Comparison of ENCODE assay signal across 32 cellular contexts in the genomic region with DNA sequence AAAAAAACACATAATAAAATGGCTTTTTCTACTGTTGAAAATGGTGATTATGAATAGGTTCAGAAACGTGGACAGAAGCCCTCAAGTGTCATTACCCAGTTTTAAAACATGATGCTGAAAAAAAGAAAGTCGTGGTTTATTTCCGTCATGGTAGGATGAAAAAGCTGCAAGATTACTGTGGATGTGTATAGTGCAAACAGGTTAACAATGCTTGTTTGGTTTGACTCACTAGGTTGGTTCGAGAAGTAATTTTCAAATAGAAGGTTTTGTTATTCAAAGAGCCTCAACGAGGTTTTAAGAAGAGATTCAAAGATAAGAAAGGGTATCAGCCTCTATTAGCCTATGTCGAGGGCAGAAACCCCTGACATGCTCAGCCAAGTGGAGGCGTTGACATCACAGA. TPM values are rescaled to one million over a fixed set of nuclear protein-coding genes. Genes with fewer than 3 reads are reported as not detected.
"Had no signal": no experiment of that assay in that cellular context is flagged by ENCODE, and none has a peak within 500 bp of the region (broad histone marks: within the 10 kb centered on the region; RNA-seq: fewer than 3 reads in every experiment).

No MANE protein-coding gene starts in this region.

- H3K36me3 ChIP-seq: brain microvascular endothelial cell, esophagus muscularis mucosa, gastrocnemius medialis, heart left ventricle had no signal

- H3K4me1 ChIP-seq: esophagus muscularis mucosa, gastrocnemius medialis, heart left ventricle had no signal

- H3K27me3 ChIP-seq: brain microvascular endothelial cell, esophagus muscularis mucosa, foreskin keratinocyte, gastrocnemius medialis had no signal

- H3K4me3 ChIP-seq: esophagus muscularis mucosa, gastrocnemius medialis, heart left ventricle had no signal

- H3K9me3 ChIP-seq: esophagus muscularis mucosa, gastrocnemius medialis, heart left ventricle had no signal

- DNase-seq: activated CD4-positive, alpha-beta memory T cell treated with anti-CD3 and anti-CD28 coated beads, Interleukin-2, amount 10 ng/mL, durations not matched to agents 7 days and 5 days; activated CD4-positive, alpha-beta T cell treated with anti-CD3 and anti-CD28 coated beads for 1 hour; activated CD4-positive, alpha-beta T cell treated with anti-CD3 and anti-CD28 coated beads for 4 hours; activated CD4-positive, alpha-beta T cell treated with anti-CD3 and anti-CD28 coated beads, Interleukin-2, amount 10 ng/mL, durations not matched to agents 7 days and 5 days; activated CD4-positive, alpha-beta T cell treated with anti-CD3 and anti-CD28 coated beads, Interleukin-2, amount 50 U/mL, for 4 hours; activated CD8-positive, alpha-beta memory T cell treated with anti-CD3 and anti-CD28 coated beads, Interleukin-2, amount 50 U/mL, for 48 hours; activated gamma-delta T cell; activated naive CD4-positive, alpha-beta T cell; activated naive CD4-positive, alpha-beta T cell treated with anti-CD3 and anti-CD28 coated beads, Interleukin-2, amount 10 ng/mL, durations not matched to agents 7 days and 5 days; activated naive CD8-positive, alpha-beta T cell treated with anti-CD3 and anti-CD28 coated beads, Interleukin-2, amount 10 ng/mL, durations not matched to agents 7 days and 5 days; activated T-cell treated with anti-CD3 and anti-CD28 coated beads for 4 hours; activated T-cell treated with anti-CD3 and anti-CD28 coated beads, Interleukin-2, amount 50 U/mL, for 24 hours; activated T-cell treated with anti-CD3 and anti-CD28 coated beads, Interleukin-2, amount 50 U/mL, for 72 hours; amniotic stem cell; anterior cingulate cortex; brain microvascular endothelial cell; caudate nucleus; cortex of kidney; dermis blood vessel endothelial cell; effector CD4-positive, alpha-beta T cell; effector memory CD8-positive, alpha-beta T cell; erythroblast; foreskin keratinocyte; gastrocnemius medialis; glutamatergic neuron; heart left ventricle; T-helper 17 cell had no signal

- H3K27ac ChIP-seq: brain microvascular endothelial cell, esophagus muscularis mucosa, foreskin keratinocyte, gastrocnemius medialis, heart left ventricle, VCaP had no signal

- ATAC-seq: activated naive CD4-positive, alpha-beta T cell treated with anti-CD3 and anti-CD28 coated beads, Interleukin-2, amount 50 U/mL, for 72 hours; activated T-cell treated with anti-CD3 and anti-CD28 coated beads, Interleukin-2, amount 50 U/mL, for 72 hours; effector memory CD8-positive, alpha-beta T cell; foreskin keratinocyte; gastrocnemius medialis; heart left ventricle; T-helper 17 cell; WTC11 had no signal

RNA-seq across cellular contexts. Expression of a gene that starts 2.5 kb away (rescaled TPM):
- total RNA-seq: activated CD4-positive, alpha-beta memory T cell treated with anti-CD3 and anti-CD28 coated beads, Interleukin-2, amount 10 ng/mL, durations not matched to agents 7 days and 5 days; activated CD4-positive, alpha-beta T cell treated with anti-CD3 and anti-CD28 coated beads, Interleukin-2, amount 10 ng/mL, durations not matched to agents 7 days and 5 days; activated naive CD4-positive, alpha-beta T cell treated with anti-CD3 and anti-CD28 coated beads, Interleukin-2, amount 50 U/mL, for 72 hours; activated naive CD8-positive, alpha-beta T cell treated with anti-CD3 and anti-CD28 coated beads, Interleukin-2, amount 10 ng/mL, durations not matched to agents 7 days and 5 days; activated T-cell treated with anti-CD3 and anti-CD28 coated beads, Interleukin-2, amount 50 U/mL, for 72 hours; chondrocyte; dermis blood vessel endothelial cell; esophagus muscularis mucosa; foreskin keratinocyte; gastrocnemius medialis; heart left ventricle; T-helper 17 cell had no signal
- polyA plus RNA-seq: foreskin keratinocyte, heart left ventricle had no signal
